Comparison of ENCODE assay signal across 8 cellular contexts in the genomic region with DNA sequence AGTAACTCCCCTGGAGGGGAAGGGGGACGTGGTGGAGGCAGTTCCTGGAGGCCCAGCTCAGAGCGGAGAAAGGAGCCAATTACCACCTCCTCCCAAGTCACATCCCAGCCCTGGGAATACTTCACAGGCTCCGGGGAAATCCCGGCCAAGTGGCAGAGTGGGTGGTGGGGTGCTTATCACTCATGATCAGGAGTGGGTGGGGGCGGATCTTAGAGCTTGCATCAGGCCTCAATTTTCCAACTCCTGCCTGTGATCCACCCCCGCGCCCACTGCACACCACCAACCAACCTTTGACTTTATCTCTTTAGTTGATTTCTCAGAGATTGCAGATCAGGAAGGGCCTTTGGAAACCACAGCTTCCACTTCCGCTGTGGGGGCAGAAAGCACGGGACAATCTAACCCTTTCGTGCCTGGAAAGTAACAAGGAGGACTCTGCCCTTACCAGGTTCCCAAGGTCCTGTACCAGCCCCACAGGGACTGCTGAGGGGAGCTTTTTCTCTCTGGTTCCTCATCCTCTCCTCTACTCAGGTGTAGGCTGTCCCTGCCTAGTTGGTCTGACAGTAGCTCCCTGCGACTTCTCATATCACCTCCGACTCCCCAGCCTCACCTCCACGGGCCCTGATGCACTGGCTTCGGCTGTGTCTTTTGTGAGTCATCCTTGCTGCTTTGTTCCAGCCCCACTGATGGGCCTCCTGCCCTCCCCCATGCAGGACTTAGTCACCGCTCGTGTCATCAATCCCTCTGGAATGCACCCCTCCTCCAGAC. TPM values are rescaled to one million over a fixed set of nuclear protein-coding genes. Genes with fewer than 3 reads are reported as not detected.
A peak's percentile ranks its signal among the peaks of the same experiment; 100 is the strongest.
DNase-seq lines count a peak whose midpoint lies in the region; ATAC-seq lines count a peak whose summit lies in the region.

No MANE protein-coding gene starts in this region.

- H3K4me1 ChIP-seq in mesendoderm (ENCODE audit: control insufficient read depth, low read depth, low read length): peaks cover 15% of the 10 kb centered on the region

- peak overlapping the region; percentile 64 for H2BK120ac ChIP-seq in mesendoderm (ENCODE audit: low read depth, low read length)

- H3K4me3 ChIP-seq in mesendoderm (ENCODE audit: low read length): no peak overlapping the region

- DNase-seq in AG08395 (ENCODE audit: low spot score) (peak; percentile 96), KBM-7 (peak; percentile 82), dermis microvascular lymphatic vessel endothelial cell (ENCODE audit: low read depth in 2 of 2) (peak; percentile 82 to 96), mesendoderm (peak; percentile 95)
- peak; percentile 57 for DNase-seq in activated CD4-positive, alpha-beta T cell treated with anti-CD3 and anti-CD28 coated beads, Interleukin-2, amount 50 U/mL, for 1 hour
- peak; percentile 80 to 84 for DNase-seq in stimulated activated CD8-positive, alpha-beta memory T cell treated with anti-CD3 and anti-CD28 coated beads, Interleukin-15, amount 100 ng/mL, for 48 hours (ENCODE audit: low read depth in 2 of 2)

- peak overlapping the region; percentile 11 for H3K4me2 ChIP-seq in mesendoderm (ENCODE audit: low read length)

- peak overlapping the region; percentile 72 for H4K5ac ChIP-seq in mesendoderm (ENCODE audit: low read length)

- no peaks in the 10 kb centered on the region for H3K79me1 ChIP-seq in mesendoderm (ENCODE audit: low read length)

- no peaks in the 10 kb centered on the region for H3K79me2 ChIP-seq in mesendoderm (ENCODE audit: control insufficient read depth, insufficient read depth, low read length)

- peak overlapping the region; percentile 90 for H3K4ac ChIP-seq in mesendoderm (ENCODE audit: low read depth, low read length)

- H2BK15ac ChIP-seq in mesendoderm (replicated peaks; ENCODE audit: low read depth): no peak overlapping the region

- no peaks in the 10 kb centered on the region for H3K36me3 ChIP-seq in mesendoderm (ENCODE audit: control insufficient read depth, insufficient read depth, low read length)

- H3K27me3 ChIP-seq in mesendoderm (ENCODE audit: insufficient read depth, low read length, poor library complexity): no peaks in the 10 kb centered on the region

- peak overlapping the region; percentile 94 for H3K56ac ChIP-seq in mesendoderm (ENCODE audit: low read length)

- no CpG with 5 or more reads among the region's 16 CpGs for WGBS in mesendoderm (ENCODE audit: extremely low coverage, insufficient coverage, low lambda C conversion rate)

- H3K18ac ChIP-seq in mesendoderm (ENCODE audit: low read length): peak overlapping the region; percentile 94

- in situ Hi-C loops in KBM-7 (cut with MboI; ENCODE audit: low pct_unique_long_range_greater_than_20kb, low sequenced_read_pairs): no loop called here

- H4K8ac ChIP-seq in mesendoderm (ENCODE audit: low read depth, low read length): peak overlapping the region; percentile 69

- no peak overlapping the region for H3K23ac ChIP-seq in mesendoderm (ENCODE audit: low read length)

- peak overlapping the region; percentile 100 for H2AK5ac ChIP-seq in mesendoderm (ENCODE audit: low read length)

- ATAC-seq in HG03196 (IDR thresholded peaks at IDR 0.05; ENCODE audit: unreplicated experiment): no peak
- no peak for ATAC-seq in GM21786 (IDR thresholded peaks at IDR 0.05; ENCODE audit: unreplicated experiment)

- H3K9ac ChIP-seq in mesendoderm (ENCODE audit: low read length): peak overlapping the region; percentile 42

- H3K27ac ChIP-seq in mesendoderm (ENCODE audit: low read depth, low read length): peak overlapping the region; percentile 90

- peak overlapping the region; percentile 100 for H2BK5ac ChIP-seq in mesendoderm (ENCODE audit: low read length)

RNA-seq across cellular contexts. Expression of gene IER3, which starts 24.9 kb away (rescaled TPM):
- total RNA-seq in dermis microvascular lymphatic vessel endothelial cell: 46.3 and 86.1 TPM in 2 replicates
- polyA plus RNA-seq in mesendoderm (2013, experiment 1 of 2): 285 TPM
- 254 TPM for polyA plus RNA-seq in mesendoderm (2013, experiment 2 of 2)

RNA-seq across cellular contexts. Expression of gene FLOT1, which starts 26.8 kb away (rescaled TPM):
- total RNA-seq in dermis microvascular lymphatic vessel endothelial cell: 52.5 and 55.2 TPM in 2 replicates
- polyA plus RNA-seq in mesendoderm (2013, experiment 1 of 2): 70.7 TPM
- 68.2 TPM for polyA plus RNA-seq in mesendoderm (2013, experiment 2 of 2)

RNA-seq across cellular contexts. Expression of gene TUBB, which starts 49.1 kb away (rescaled TPM):
- 397 and 399 TPM in 2 replicates for total RNA-seq in dermis microvascular lymphatic vessel endothelial cell
- 1,956 TPM for polyA plus RNA-seq in mesendoderm (2013, experiment 1 of 2)
- polyA plus RNA-seq in mesendoderm (2013, experiment 2 of 2): 1,954 TPM

RNA-seq across cellular contexts. Expression of gene MDC1, which starts 52.2 kb away (rescaled TPM):
- 4.9 and 5.7 TPM in 2 replicates for total RNA-seq in dermis microvascular lymphatic vessel endothelial cell
- polyA plus RNA-seq in mesendoderm (2013, experiment 1 of 2): 30.4 TPM
- 29.4 TPM for polyA plus RNA-seq in mesendoderm (2013, experiment 2 of 2)
